8 cellular contexts compared by ENCODE assay signal in the genomic region with DNA sequence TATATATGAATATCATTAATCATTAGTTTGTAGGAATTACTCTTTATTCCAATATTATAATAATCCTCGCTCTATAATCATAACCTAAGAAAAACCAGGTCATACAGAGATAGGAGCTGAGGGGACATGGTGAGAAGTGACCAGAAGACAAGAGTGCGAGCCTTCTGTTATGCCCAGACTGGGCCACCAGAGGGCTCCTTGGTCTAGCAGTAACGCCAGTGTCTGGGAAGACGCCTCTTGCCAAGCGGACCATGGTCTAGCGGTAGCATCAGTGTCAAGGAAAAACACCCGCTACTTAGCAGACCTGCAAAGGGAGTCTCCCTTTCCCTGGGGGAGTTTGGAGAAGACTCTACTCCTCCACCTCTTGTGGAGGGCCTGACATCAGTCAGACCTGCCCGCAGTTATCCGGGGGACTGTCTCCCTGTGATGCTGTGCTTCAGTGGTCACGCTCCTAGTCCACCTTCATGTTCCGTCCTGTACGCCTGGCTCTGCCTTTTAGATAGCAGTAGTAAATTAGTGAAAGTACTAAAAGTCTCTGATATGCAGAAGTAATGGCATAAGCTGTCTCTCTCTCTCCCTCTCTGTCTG. TPM values are rescaled to one million over a fixed set of nuclear protein-coding genes. Genes with fewer than 3 reads are reported as not detected.
DNase-seq lines count a peak whose midpoint lies in the region; ATAC-seq, FAIRE-seq and TF ChIP-seq lines count a peak whose summit lies in the region.
"Not testable (repeated sequence)": the region's sequence is repeated elsewhere in the genome, so short reads cannot be mapped to it uniquely, and the experiment has no call there.

No MANE protein-coding gene starts in this region.

- H3K36me3 Mint-ChIP-seq in CD4-positive, CD25-positive, alpha-beta regulatory T cell: peaks cover 23% of the 10 kb centered on the region
- H3K36me3 Mint-ChIP-seq in naive thymus-derived CD4-positive, alpha-beta T cell: peaks cover 4 to 28% (median 15%) of the 10 kb centered on the region in 5 donors
- peaks cover 49% of the 10 kb centered on the region for H3K36me3 Mint-ChIP-seq in stimulated activated effector memory CD8-positive, alpha-beta T cell treated with anti-CD3 and anti-CD28 coated beads, Interleukin-12 subunit alpha, Interleukin-12 subunit beta, amount 100 ng/mL, for 72 hours

- peak in 2 of 3 donors; percentile 26 to 32 for DNase-seq in CD4-positive, CD25-positive, alpha-beta regulatory T cell
- DNase-seq in NCI-H69 (lab: John Stamatoyannopoulos, UW): peak; percentile 51
- DNase-seq in activated CD4-positive, CD25-positive, alpha-beta regulatory T cell treated with anti-CD3 and anti-CD28 coated beads, Interleukin-2, amount 50 U/mL, for 72 hours: peak; percentile 48
- DNase-seq in GM12878 (ENCODE audit: low read depth, low spot score): not testable (repeated sequence)
- DNase-seq in globus pallidus (ENCODE audit: low spot score): peak; percentile 39
- peak in 5 of 9 donors; percentile 13 to 46 (median 26) for DNase-seq in naive thymus-derived CD4-positive, alpha-beta T cell
- DNase-seq in stimulated activated effector memory CD8-positive, alpha-beta T cell treated with anti-CD3 and anti-CD28 coated beads, Interleukin-12 subunit alpha, Interleukin-12 subunit beta, amount 100 ng/mL, for 72 hours (ENCODE audit: low spot score in 2 of 2): peak; percentile 28 to 66

- peaks cover 43% of the 10 kb centered on the region for H3K36me3 ChIP-seq in CD4-positive, CD25-positive, alpha-beta regulatory T cell (ENCODE audit: control insufficient read depth, insufficient read depth, low read length)
- H3K36me3 ChIP-seq in HEK293 (ENCODE audit: control insufficient read depth in 2 of 2, insufficient read depth in 1 of 2, low read length in 2 of 2) (peaks cover 5 to 70% of the 10 kb centered on the region in 2 experiments; a peak in 2 of 3 replicates), GM12878 (ENCODE audit: control insufficient read depth in 2 of 2, insufficient read depth in 2 of 2, low read length in 1 of 2) (peaks cover 19 to 20% of the 10 kb centered on the region in 2 experiments)
- H3K36me3 ChIP-seq in naive thymus-derived CD4-positive, alpha-beta T cell (ENCODE audit: control insufficient read depth in 2 of 3, insufficient read depth in 3 of 3, low read length in 3 of 3): peaks cover 8 to 56% (median 10%) of the 10 kb centered on the region in 3 experiments

- not testable (repeated sequence) for H3K27me3 ChIP-seq in CD4-positive, CD25-positive, alpha-beta regulatory T cell (ENCODE audit: control insufficient read depth, insufficient read depth, low read length); GM12878 (replicated peaks in 1 of 2; ENCODE audit: control insufficient read depth in 2 of 2, insufficient read depth in 2 of 2, low read length in 1 of 2); naive thymus-derived CD4-positive, alpha-beta T cell (ENCODE audit: control insufficient read depth in 2 of 2, insufficient read depth in 2 of 2, low read length in 2 of 2)

- intact Hi-C loops in GM12878 (cut with micrococcal nuclease; ENCODE audit: unreplicated experiment): loop anchor here (1.0 kb wide), 1 partner anchor 106 kb away; no protein-coding TSS in a partner anchor
- intact Hi-C loops in naive thymus-derived CD4-positive, alpha-beta T cell (cut with micrococcal nuclease): loop anchor here (1.0 kb wide), 1 partner anchor 106 kb away; no protein-coding TSS in a partner anchor

- not testable (repeated sequence) for TF ChIP-seq CTCF in HEK293 (tag by site-specific recombination; IDR thresholded peaks at IDR 0.05)
- TF ChIP-seq CTCF in GM12878 (IDR thresholded peaks at IDR 0.05 in 2 of 3, conservative IDR thresholded peaks at IDR 0.05 in 1 of 3; ENCODE audit: control insufficient read depth in 2 of 3, extremely low read depth in 1 of 3, insufficient read depth in 1 of 3, low read depth in 3 of 3, low read length in 3 of 3): peak; percentile 34 to 61 (median 56)

- H3K27me3 Mint-ChIP-seq in CD4-positive, CD25-positive, alpha-beta regulatory T cell; naive thymus-derived CD4-positive, alpha-beta T cell: not testable (repeated sequence)

- TF ChIP-seq POLR2A in GM12878 (IDR thresholded peaks at IDR 0.05; ENCODE audit: low read depth, low read length): not testable (repeated sequence)

- peak; percentile 53 for TF ChIP-seq RAD21 in GM12878 (IDR thresholded peaks at IDR 0.05; ENCODE audit: insufficient read depth, low read depth, low read length)

- RAD21 ChIA-PET in GM12878 (lab: Charles Lee; ENCODE audit: unreplicated experiment): interaction anchor here (0.6 to 1.5 kb wide), 3 partner anchors 11 to 103 kb away, joined by 3 to 6 read pairs (median 4); a partner anchor contains a TSS

- not testable (repeated sequence) for BruUV-seq in GM12878 (replicated peaks; lab: Mats Ljungman, UMichigan)

- not testable (repeated sequence) for H3K9ac ChIP-seq in GM12878 (ENCODE audit: control insufficient read depth, insufficient read depth, low read length)

- H3K4me1 ChIP-seq in CD4-positive, CD25-positive, alpha-beta regulatory T cell (ENCODE audit: control insufficient read depth, insufficient read depth, low read length, poor library complexity, severe bottlenecking); HEK293 (ENCODE audit: control insufficient read depth, insufficient read depth, low read length); GM12878 (ENCODE audit: control insufficient read depth, insufficient read depth, low read length); naive thymus-derived CD4-positive, alpha-beta T cell (ENCODE audit: control insufficient read depth in 2 of 2, insufficient read depth in 2 of 2, low read length in 2 of 2): not testable (repeated sequence)

- not testable (repeated sequence) for H2AFZ ChIP-seq in GM12878 (ENCODE audit: control insufficient read depth, low read depth, low read length)

- not testable (repeated sequence) for H3K9me3 ChIP-seq in CD4-positive, CD25-positive, alpha-beta regulatory T cell (ENCODE audit: control insufficient read depth in 2 of 2, low read length in 2 of 2); HEK293 (ENCODE audit: control insufficient read depth, insufficient read depth, low read depth, low read length); GM12878 (replicated peaks; ENCODE audit: control insufficient read depth, insufficient read depth, low read length); naive thymus-derived CD4-positive, alpha-beta T cell (ENCODE audit: control insufficient read depth in 2 of 3, low read length in 3 of 3)

- H3K27ac ChIP-seq in CD4-positive, CD25-positive, alpha-beta regulatory T cell (ENCODE audit: insufficient read depth, low read length, poor library complexity, severe bottlenecking); HEK293 (ENCODE audit: extremely low read depth, low read depth, low read length); GM12878 (ENCODE audit: control insufficient read depth, insufficient read depth); naive thymus-derived CD4-positive, alpha-beta T cell (ENCODE audit: low read depth, low read length): not testable (repeated sequence)

- not testable (repeated sequence) for ATAC-seq in CD4-positive, CD25-positive, alpha-beta regulatory T cell (ENCODE audit: low read depth in 2 of 2); GM12878; naive thymus-derived CD4-positive, alpha-beta T cell; stimulated activated effector memory CD8-positive, alpha-beta T cell treated with anti-CD3 and anti-CD28 coated beads, Interleukin-12 subunit alpha, Interleukin-12 subunit beta, amount 100 ng/mL, for 72 hours

- H3K4me3 Mint-ChIP-seq in CD4-positive, CD25-positive, alpha-beta regulatory T cell; naive thymus-derived CD4-positive, alpha-beta T cell; stimulated activated effector memory CD8-positive, alpha-beta T cell treated with anti-CD3 and anti-CD28 coated beads, Interleukin-12 subunit alpha, Interleukin-12 subunit beta, amount 100 ng/mL, for 72 hours: not testable (repeated sequence)

- H3K4me3 ChIP-seq in CD4-positive, CD25-positive, alpha-beta regulatory T cell (ENCODE audit: low read depth, low read length); HEK293 (ENCODE audit: low read depth, low read length); GM12878; naive thymus-derived CD4-positive, alpha-beta T cell (ENCODE audit: low read length): not testable (repeated sequence)

- in situ Hi-C loops in GM12878 (cut with MboI): not testable (repeated sequence)

- H4K20me1 ChIP-seq in GM12878 (ENCODE audit: control insufficient read depth, insufficient read depth): not testable (repeated sequence)

- not testable (repeated sequence) for FAIRE-seq in GM12878 (lab: Jason Lieb, UNC)

- POLR2A ChIA-PET in HEK293 (lab: Yijun Ruan, JAX): interaction anchor here (3.4 kb wide), 1 partner anchor 11 kb away, joined by 22 read pairs; a partner anchor contains a TSS
- POLR2A ChIA-PET in GM12878 (lab: Charles Lee): not testable (repeated sequence)
- POLR2A ChIA-PET in naive thymus-derived CD4-positive, alpha-beta T cell (lab: Charles Lee): interaction anchor here (1.2 kb wide), 1 partner anchor 11 kb away, joined by 4 read pairs; a partner anchor contains a TSS

- H3K27ac Mint-ChIP-seq in CD4-positive, CD25-positive, alpha-beta regulatory T cell; naive thymus-derived CD4-positive, alpha-beta T cell; stimulated activated effector memory CD8-positive, alpha-beta T cell treated with anti-CD3 and anti-CD28 coated beads, Interleukin-12 subunit alpha, Interleukin-12 subunit beta, amount 100 ng/mL, for 72 hours: not testable (repeated sequence)

- SMC1A ChIA-PET in GM12878 (lab: Charles Lee; ENCODE audit: uncharacterized antibody, unreplicated experiment): interaction anchor here (0.7 to 1.5 kb wide), 5 partner anchors 9 to 106 kb away, joined by 3 to 4 read pairs (median 4); a partner anchor contains a TSS

- not testable (repeated sequence) for H3K79me2 ChIP-seq in GM12878 (ENCODE audit: control insufficient read depth, insufficient read depth, low read length)

- CTCF ChIA-PET in HEK293 (lab: Yijun Ruan, JAX) (interaction anchor here (0.8 to 9.6 kb wide), 17 partner anchors 8 to 446 kb away, joined by 3 to 117 read pairs (median 4); a partner anchor contains a TSS), GM12878 (lab: Yijun Ruan, JAX) (interaction anchor here (0.6 to 2.7 kb wide), 7 partner anchors 9 to 107 kb away, joined by 3 to 20 read pairs (median 8); a partner anchor contains a TSS)
- CTCF ChIA-PET in naive thymus-derived CD4-positive, alpha-beta T cell (lab: Charles Lee): interaction anchor here (1.3 to 2.8 kb wide), 2 partner anchors 11 to 104 kb away, joined by 3 to 11 read pairs; a partner anchor contains a TSS

- not testable (repeated sequence) for TF ChIP-seq EP300 in GM12878 (IDR thresholded peaks at IDR 0.05; ENCODE audit: borderline replicate concordance in 1 of 2, control insufficient read depth in 1 of 2, low read depth in 2 of 2, low read length in 2 of 2)

- H3K9me3 Mint-ChIP-seq in CD4-positive, CD25-positive, alpha-beta regulatory T cell; naive thymus-derived CD4-positive, alpha-beta T cell; stimulated activated effector memory CD8-positive, alpha-beta T cell treated with anti-CD3 and anti-CD28 coated beads, Interleukin-12 subunit alpha, Interleukin-12 subunit beta, amount 100 ng/mL, for 72 hours: not testable (repeated sequence)

- peaks cover 0 to 22% (median 13%) of the 10 kb centered on the region in 4 donors for H3K4me1 Mint-ChIP-seq in CD4-positive, CD25-positive, alpha-beta regulatory T cell
- H3K4me1 Mint-ChIP-seq in naive thymus-derived CD4-positive, alpha-beta T cell: peaks cover 8 to 40% (median 21%) of the 10 kb centered on the region in 7 donors
- peaks cover 22% of the 10 kb centered on the region for H3K4me1 Mint-ChIP-seq in stimulated activated effector memory CD8-positive, alpha-beta T cell treated with anti-CD3 and anti-CD28 coated beads, Interleukin-12 subunit alpha, Interleukin-12 subunit beta, amount 100 ng/mL, for 72 hours

- not testable (repeated sequence) for H3K4me2 ChIP-seq in GM12878 (ENCODE audit: control insufficient read depth, insufficient read depth)

- WGBS in GM12878 (ENCODE audit: insufficient coverage, insufficient replicate concordance, low lambda C conversion rate, missing lambda C conversion rate): 81% methylated on average over 12 of the region's 12 CpGs

RNA-seq across cellular contexts. Expression of a gene that starts 10.2 kb away (rescaled TPM):
- 50.5 TPM for total RNA-seq in CD4-positive, CD25-positive, alpha-beta regulatory T cell
- polyA plus RNA-seq in CD4-positive, CD25-positive, alpha-beta regulatory T cell: 10 to 100 TPM; 35.8 to 40.3 (median 39.4) TPM
- 78.9 and 80.6 TPM in 2 replicates for total RNA-seq in GM12878 (2013; cell fraction: nucleolus; rRNA removed)
- total RNA-seq in GM12878 (2014; rRNA removed): 72.8 and 73.3 TPM in 2 replicates
- total RNA-seq in GM12878 (2014; rRNA removed; fragmentation: Illumina TruSeq; extraction: Trizol): 46.5 and 49.3 TPM in 2 replicates
- 59.3 and 68.2 TPM in 2 replicates for total RNA-seq in GM12878 (2021)
- polyA plus RNA-seq in GM12878 (2011; ENCODE audit: low read depth): 21.7 TPM
- polyA plus RNA-seq in GM12878 (2011; rRNA removed): 49.9 and 78.8 TPM in 2 replicates
- 80.4 and 105 TPM in 2 replicates for polyA plus RNA-seq in GM12878 (2011; cell fraction: cytosol; rRNA removed)
- 309 and 349 TPM in 2 replicates for polyA plus RNA-seq in GM12878 (2011; cell fraction: nucleus; rRNA removed)
- 46.1 and 46.3 TPM in 2 replicates for polyA plus RNA-seq in GM12878 (2012)
- 33.8 and 52.0 TPM in 2 replicates for polyA plus RNA-seq in GM12878 (2014; fragmentation: Illumina TruSeq; extraction: Trizol)
- 1 to 10 TPM; 2.2 to 6.9 TPM for polyA plus RNA-seq in GM12878 (2014; fragmentation: Nextera tagmentation; extraction: Ambion mirVana)
- 69.2 and 69.4 TPM in 2 replicates for polyA plus RNA-seq in GM12878 (2014; rRNA removed)
- 10 to 100 TPM; 75.6 to 81.1 TPM for polyA plus RNA-seq in GM12878 (2016; fragmentation: Nextera tagmentation; extraction: Ambion mirVana)
- polyA minus RNA-seq in GM12878 (2011; rRNA and poly(A)+ RNA removed): 53.6 and 101 TPM in 2 replicates
- polyA minus RNA-seq in GM12878 (2011; cell fraction: cytosol; rRNA and poly(A)+ RNA removed): 26.2 and 33.7 TPM in 2 replicates
- 70.5 and 70.7 TPM in 2 replicates for polyA minus RNA-seq in GM12878 (2011; cell fraction: nucleus; rRNA and poly(A)+ RNA removed)
- 10 to 100 TPM; 43.9 to 77.9 (median 73.9) TPM for total RNA-seq in naive thymus-derived CD4-positive, alpha-beta T cell
- polyA plus RNA-seq in naive thymus-derived CD4-positive, alpha-beta T cell: 10 to 100 TPM; 39.9 to 48.8 TPM

RNA-seq across cellular contexts. Expression of a gene that starts 20.8 kb away (rescaled TPM):
- total RNA-seq in CD4-positive, CD25-positive, alpha-beta regulatory T cell: 0.37 TPM
- not detected for polyA plus RNA-seq in CD4-positive, CD25-positive, alpha-beta regulatory T cell
- total RNA-seq in GM12878 (2013; cell fraction: nucleolus; rRNA removed): 0.29 and 0.64 TPM in 2 replicates
- total RNA-seq in GM12878 (2014; rRNA removed) (0.23 and 0.27 TPM in 2 replicates), GM12878 (2014; rRNA removed; fragmentation: Illumina TruSeq; extraction: Trizol) (0.36 and 0.41 TPM in 2 replicates), GM12878 (2021) (4.1 and 4.6 TPM in 2 replicates)
- 0.17 TPM for polyA plus RNA-seq in GM12878 (2011; ENCODE audit: low read depth)
- polyA plus RNA-seq in GM12878 (2011; rRNA removed) (0.04 and 0.15 TPM in 2 replicates), GM12878 (2014; fragmentation: Illumina TruSeq; extraction: Trizol) (0.25 and 0.51 TPM in 2 replicates), GM12878 (2014; fragmentation: Nextera tagmentation; extraction: Ambion mirVana) (not detected), GM12878 (2014; rRNA removed) (0.80 and 1.2 TPM in 2 replicates), GM12878 (2016; fragmentation: Nextera tagmentation; extraction: Ambion mirVana) (under 1 TPM; 0.05 to 0.15 TPM)
- 0.15 and 0.20 TPM in 2 replicates for polyA plus RNA-seq in GM12878 (2011; cell fraction: cytosol; rRNA removed)
- 1.3 and 2.2 TPM in 2 replicates for polyA plus RNA-seq in GM12878 (2011; cell fraction: nucleus; rRNA removed)
- polyA plus RNA-seq in GM12878 (2012): 0.74 and 0.97 TPM in 2 replicates
- 0.10 TPM in 1 of 2 replicates, not detected in the other for polyA minus RNA-seq in GM12878 (2011; rRNA and poly(A)+ RNA removed)
- 0.53 TPM in 1 of 2 replicates, not detected in the other for polyA minus RNA-seq in GM12878 (2011; cell fraction: cytosol; rRNA and poly(A)+ RNA removed)
- 0.29 TPM in 1 of 2 replicates, not detected in the other for polyA minus RNA-seq in GM12878 (2011; cell fraction: nucleus; rRNA and poly(A)+ RNA removed)
- total RNA-seq in naive thymus-derived CD4-positive, alpha-beta T cell: 1 to 10 TPM in 3 of 5 experiments, under 1 TPM in 2; 0.32 to 2.3 (median 2.2) TPM
- not detected for polyA plus RNA-seq in naive thymus-derived CD4-positive, alpha-beta T cell
